Comparison of ENCODE assay signal across 22 cellular contexts in the genomic region with DNA sequence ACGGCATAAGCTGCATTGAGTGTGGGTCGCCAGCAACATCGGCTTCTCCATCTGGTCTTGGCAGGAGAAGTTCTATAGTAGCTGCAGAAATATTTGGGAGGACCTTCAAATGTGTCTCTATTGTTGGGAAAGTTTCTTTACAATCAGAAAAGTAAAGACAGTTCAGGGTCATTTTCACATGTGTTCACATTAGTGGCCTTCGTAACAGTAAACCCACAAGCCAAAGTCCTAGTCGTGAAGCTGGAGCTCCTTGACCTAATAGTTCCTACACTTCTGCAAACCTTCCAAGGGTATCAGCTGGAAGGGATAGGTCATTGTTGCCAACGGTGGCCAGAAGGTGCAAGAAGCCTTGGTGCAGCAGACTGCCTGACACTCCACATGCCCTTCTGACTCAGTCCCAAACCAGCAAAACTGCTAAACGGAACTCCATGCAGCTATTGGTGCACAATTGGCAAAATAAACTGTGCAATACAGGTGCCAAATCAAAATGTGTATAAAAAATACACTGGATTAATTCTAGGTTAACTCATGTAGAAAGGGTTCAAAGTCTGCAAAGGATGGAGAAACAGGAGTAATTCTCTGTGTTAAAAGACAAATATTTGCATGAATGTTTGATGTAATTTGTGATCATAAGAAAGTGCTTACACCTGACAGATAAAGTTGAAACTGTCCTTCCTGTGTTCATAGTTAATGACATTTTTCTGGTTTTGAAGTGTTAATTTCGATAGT.
DNase-seq lines count a peak whose midpoint lies in the region; ATAC-seq, FAIRE-seq and TF ChIP-seq lines count a peak whose summit lies in the region.
"Had no signal": no experiment of that assay in that cellular context is flagged by ENCODE, and none has a peak within 500 bp of the region (broad histone marks: within the 10 kb centered on the region; RNA-seq: fewer than 3 reads in every experiment).

No MANE protein-coding gene starts in this region.

- no peak overlapping the region for H3K27ac Mint-ChIP-seq in activated CD8-positive, alpha-beta T cell treated with anti-CD3 and anti-CD28 coated beads, Interleukin-2, amount 10 ng/mL, durations not matched to agents 7 days and 5 days
- H3K27ac Mint-ChIP-seq: B cell; CD4-positive, CD25-positive, alpha-beta regulatory T cell; GM23338; HFFc6 had no signal

- no peak overlapping the region for H3K4me3 ChIP-seq in bronchial epithelial cell (ENCODE audit: low read depth, low read length)
- no peak overlapping the region for H3K4me3 ChIP-seq in HepG2 (replicated peaks in 1 of 3; ENCODE audit: insufficient read depth in 1 of 3, low read depth in 2 of 3, low read length in 3 of 3)
- no peak overlapping the region for H3K4me3 ChIP-seq in osteoblast (ENCODE audit: insufficient read depth, low read length)
- H3K4me3 ChIP-seq: BLaER1, GM12878, GM23338, HAP-1 had no signal

- H3K36me3 ChIP-seq in bronchial epithelial cell (ENCODE audit: control insufficient read depth, insufficient read depth, low read length), result no peaks in the 10 kb centered on the region
- no peaks in the 10 kb centered on the region for H3K36me3 ChIP-seq in HepG2 (replicated peaks in 1 of 2; ENCODE audit: control insufficient read depth in 1 of 2, insufficient read depth in 2 of 2, low read length in 2 of 2)
- no peaks in the 10 kb centered on the region for H3K36me3 ChIP-seq in osteoblast (ENCODE audit: insufficient read depth, low read length)
- H3K36me3 ChIP-seq: BLaER1, HAP-1 had no signal

- H3K4me3 Mint-ChIP-seq in activated CD8-positive, alpha-beta T cell treated with anti-CD3 and anti-CD28 coated beads, Interleukin-2, amount 10 ng/mL, durations not matched to agents 7 days and 5 days, result no peak overlapping the region
- H3K4me3 Mint-ChIP-seq: B cell; CD4-positive, CD25-positive, alpha-beta regulatory T cell; CD8-positive, alpha-beta memory T cell; GM23338; HFFc6 had no signal

- FAIRE-seq in bronchial epithelial cell (lab: Jason Lieb, UNC) (peak; percentile 68), HepG2 (lab: Jason Lieb, UNC) (no peak), HTR-8/SVneo (lab: Jason Lieb, UNC) (no peak)
- FAIRE-seq: D721Med, GM12878, GM19239 had no signal

- H3K4me1 ChIP-seq in HepG2 (ENCODE audit: insufficient read depth, low read length) (peaks cover 36% of the 10 kb centered on the region), osteoblast (ENCODE audit: insufficient read depth, low read length) (peaks cover under 1% of the 10 kb centered on the region)
- H3K4me1 ChIP-seq: HAP-1 had no signal

- TF ChIP-seq EP300 in HepG2 (IDR thresholded peaks at IDR 0.05; ENCODE audit: low read depth in 2 of 2, low read length in 2 of 2) (peak in 1 of 2 experiments; percentile 22; a peak in 1 of 4 replicates), HepG2 (CRISPR knock-in tag; IDR thresholded peaks at IDR 0.05; ENCODE audit: borderline replicate concordance) (no peak)

- TF ChIP-seq POLR2A in HepG2 (IDR thresholded peaks at IDR 0.05; ENCODE audit: insufficient read depth in 1 of 2, low read depth in 2 of 2, low read length in 2 of 2), result no peak

- ATAC-seq in HepG2, result peak; percentile 61
- no peak for ATAC-seq in activated CD8-positive, alpha-beta T cell treated with anti-CD3 and anti-CD28 coated beads, Interleukin-2, amount 10 ng/mL, durations not matched to agents 7 days and 5 days
- ATAC-seq: GM12878, GM23338 had no signal

- POLR2A ChIA-PET in HepG2 (lab: Yijun Ruan, JAX), result no interaction called here
- POLR2A ChIA-PET in activated CD8-positive, alpha-beta T cell treated with anti-CD3 and anti-CD28 coated beads, Interleukin-2, amount 10 ng/mL, durations not matched to agents 7 days and 5 days (lab: Charles Lee), result no interaction called here

- no peak overlapping the region for H3K9ac ChIP-seq in HepG2 (ENCODE audit: insufficient read depth, low read depth, low read length)
- H3K9ac ChIP-seq: BLaER1 had no signal

- CTCF ChIA-PET in HepG2 (lab: Yijun Ruan, JAX; ENCODE audit: low intra/inter-chr PET ratio, low total read pairs), result no interaction called here
- CTCF ChIA-PET in activated CD8-positive, alpha-beta T cell treated with anti-CD3 and anti-CD28 coated beads, Interleukin-2, amount 10 ng/mL, durations not matched to agents 7 days and 5 days (lab: Charles Lee), result no interaction called here

- H3K79me2 ChIP-seq in HepG2 (ENCODE audit: insufficient read depth, low read length), result no peaks in the 10 kb centered on the region
- no peaks in the 10 kb centered on the region for H3K79me2 ChIP-seq in osteoblast (ENCODE audit: insufficient read depth, low read length)

- no TSS peak for BruUV-seq in HepG2 (replicated peaks; lab: Mats Ljungman, UMichigan)

- no peaks in the 10 kb centered on the region for H3K27me3 Mint-ChIP-seq in activated CD8-positive, alpha-beta T cell treated with anti-CD3 and anti-CD28 coated beads, Interleukin-2, amount 10 ng/mL, durations not matched to agents 7 days and 5 days (ENCODE audit: low read depth)

- 22% methylated on average over 6 of the region's 8 CpGs for WGBS in HepG2 (ENCODE audit: low lambda C conversion rate)

- H3K4me1 Mint-ChIP-seq in activated CD8-positive, alpha-beta T cell treated with anti-CD3 and anti-CD28 coated beads, Interleukin-2, amount 10 ng/mL, durations not matched to agents 7 days and 5 days (ENCODE audit: low read depth), result no peaks in the 10 kb centered on the region
- H3K4me1 Mint-ChIP-seq: B cell; CD4-positive, CD25-positive, alpha-beta regulatory T cell; CD8-positive, alpha-beta memory T cell; GM23338 had no signal

- H3K36me3 Mint-ChIP-seq in activated CD8-positive, alpha-beta T cell treated with anti-CD3 and anti-CD28 coated beads, Interleukin-2, amount 10 ng/mL, durations not matched to agents 7 days and 5 days (ENCODE audit: low read depth), result no peaks in the 10 kb centered on the region
- H3K36me3 Mint-ChIP-seq: CD4-positive, CD25-positive, alpha-beta regulatory T cell; CD8-positive, alpha-beta memory T cell had no signal

- H4K20me1 ChIP-seq in HepG2 (ENCODE audit: insufficient read depth, low read length), result no peaks in the 10 kb centered on the region
- H4K20me1 ChIP-seq in osteoblast (ENCODE audit: insufficient read depth, low read length), result no peaks in the 10 kb centered on the region
- H4K20me1 ChIP-seq: BLaER1 had no signal

- intact Hi-C loops in HepG2 (cut with micrococcal nuclease; ENCODE audit: unreplicated experiment), result no loop called here

- H3K27me3 ChIP-seq in bronchial epithelial cell (ENCODE audit: control insufficient read depth, insufficient read depth, low read length) (no peaks in the 10 kb centered on the region), HepG2 (ENCODE audit: control insufficient read depth in 1 of 2, insufficient read depth in 2 of 2, low read length in 2 of 2) (no peaks in the 10 kb centered on the region), osteoblast (ENCODE audit: insufficient read depth, low read length) (no peaks in the 10 kb centered on the region)
- H3K27me3 ChIP-seq: BLaER1 had no signal

- H3K4me2 ChIP-seq in HepG2 (ENCODE audit: low read depth, low read length) (0 out of 2 replicates have a peak overlapping the region, but pooled peaks have one; percentile 14), osteoblast (ENCODE audit: insufficient read depth, low read length) (no peak overlapping the region)
- H3K4me2 ChIP-seq: BLaER1, GM23338 had no signal

- in situ Hi-C loops in HepG2 (cut with HindIII; ENCODE audit: extremely low pct_ligation_motif_present, low pct_unique_long_range_greater_than_20kb), result no loop called here

- TF ChIP-seq CTCF in bronchial epithelial cell (IDR thresholded peaks at IDR 0.05; ENCODE audit: insufficient read depth, low read length, severe bottlenecking), result no peak
- no peak for TF ChIP-seq CTCF in HepG2 (CRISPR knock-in tag; IDR thresholded peaks at IDR 0.05)
- TF ChIP-seq CTCF in osteoblast (IDR thresholded peaks at IDR 0.05; ENCODE audit: extremely low read depth, low read depth, low read length), result no peak

- H3K9me3 Mint-ChIP-seq in activated CD8-positive, alpha-beta T cell treated with anti-CD3 and anti-CD28 coated beads, Interleukin-2, amount 10 ng/mL, durations not matched to agents 7 days and 5 days (ENCODE audit: insufficient read depth), result no peaks in the 10 kb centered on the region
- H3K9me3 Mint-ChIP-seq: GM23338, HFFc6 had no signal

- H3K27ac ChIP-seq in HepG2 (ENCODE audit: extremely low read length, insufficient read depth, low read length), result no peak overlapping the region
- H3K27ac ChIP-seq in osteoblast (ENCODE audit: low read depth, low read length), result no peak overlapping the region
- H3K27ac ChIP-seq: BLaER1, C4-2B had no signal

- DNase-seq in bronchial epithelial cell (ENCODE audit: low read depth) (no peak), HepG2 (ENCODE audit: low spot score) (no peak), osteoblast (ENCODE audit: insufficient read length, low spot score, missing footprints) (peak; percentile 9), HTR-8/SVneo (ENCODE audit: insufficient read length, low spot score) (no peak), NCI-H774 (lab: John Stamatoyannopoulos, UW) (no peak), NCI-H146 (lab: John Stamatoyannopoulos, UW) (no peak)
- no peak for DNase-seq in activated CD8-positive, alpha-beta T cell treated with anti-CD3 and anti-CD28 coated beads, Interleukin-2, amount 10 ng/mL, durations not matched to agents 7 days and 5 days
- DNase-seq: CD4-positive, CD25-positive, alpha-beta regulatory T cell; CD8-positive, alpha-beta memory T cell; DMS 273 treated with DMSO at 0.1 percent for 48 hours; DMS79; EL; GDM1; HFFc6 had no signal

- H3K9me3 ChIP-seq in HepG2 (ENCODE audit: low read length) (no peaks in the 10 kb centered on the region), osteoblast (ENCODE audit: low read depth, low read length) (no peaks in the 10 kb centered on the region)
- H3K9me3 ChIP-seq: BLaER1, HAP-1 had no signal

- TF ChIP-seq RAD21 in HepG2 (CRISPR knock-in tag; IDR thresholded peaks at IDR 0.05), result no peak

- H2AFZ ChIP-seq in HepG2 (ENCODE audit: low read length), result no peak overlapping the region
- H2AFZ ChIP-seq in osteoblast (ENCODE audit: low read length), result no peak overlapping the region
- H2AFZ ChIP-seq: GM23338 had no signal

TF ChIP-seq in HepG2, 621 proteins besides CTCF, POLR2A, EP300 and RAD21 (continues in another document):
- TF ChIP-seq SOX5 (CRISPR knock-in tag; IDR thresholded peaks at IDR 0.05; ENCODE audit: borderline replicate concordance), result 0 out of 2 replicates have a peak, but pooled peaks have one; percentile 25
- 0 out of 2 replicates have a peak, but pooled peaks have one; percentile 31 for TF ChIP-seq IRF2 (CRISPR knock-in tag; IDR thresholded peaks at IDR 0.05)
- TF ChIP-seq, protein P1, sequence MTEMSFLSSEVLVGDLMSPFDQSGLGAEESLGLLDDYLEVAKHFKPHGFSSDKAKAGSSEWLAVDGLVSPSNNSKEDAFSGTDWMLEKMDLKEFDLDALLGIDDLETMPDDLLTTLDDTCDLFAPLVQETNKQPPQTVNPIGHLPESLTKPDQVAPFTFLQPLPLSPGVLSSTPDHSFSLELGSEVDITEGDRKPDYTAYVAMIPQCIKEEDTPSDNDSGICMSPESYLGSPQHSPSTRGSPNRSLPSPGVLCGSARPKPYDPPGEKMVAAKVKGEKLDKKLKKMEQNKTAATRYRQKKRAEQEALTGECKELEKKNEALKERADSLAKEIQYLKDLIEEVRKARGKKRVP (CRISPR knock-in tag; IDR thresholded peaks at IDR 0.05), result 0 out of 4 replicates have a peak, but pooled peaks of 1 of the 2 experiments have one; percentile 10
- peak; percentile 79 for TF ChIP-seq HNF4A (CRISPR knock-in tag; IDR thresholded peaks at IDR 0.05)
- TF ChIP-seq SALL1 (CRISPR knock-in tag; IDR thresholded peaks at IDR 0.05), result peak; percentile 44; the same call in 1 of the 2 replicates
